In the genomic region with DNA sequence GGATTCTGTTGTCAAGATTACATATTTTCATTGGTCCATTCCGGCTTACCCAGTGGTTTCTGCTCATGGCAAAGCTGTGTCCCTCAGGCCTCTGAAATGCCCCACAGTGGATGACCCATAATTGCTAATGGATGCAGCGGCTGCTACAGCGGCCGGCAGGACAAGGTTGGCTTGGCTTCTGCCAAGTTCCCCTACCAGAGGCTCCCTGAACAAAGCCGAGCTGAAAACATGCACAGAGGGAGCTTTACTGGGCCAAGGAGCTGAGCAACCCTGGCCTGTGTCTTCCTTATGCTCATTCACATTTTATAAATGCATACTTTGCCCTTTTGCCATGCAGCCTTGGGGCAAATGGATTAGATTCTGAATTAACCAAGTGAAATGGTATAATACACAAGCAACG, we compare ENCODE assay signal across 20 cellular contexts.
"Had no signal": no experiment of that assay in that cellular context is flagged by ENCODE, and none has a peak within 500 bp of the region (broad histone marks: within the 10 kb centered on the region; RNA-seq: fewer than 3 reads in every experiment).

No MANE protein-coding gene starts in this region.

- FAIRE-seq: RCC 7860 had no signal

- H3K27ac ChIP-seq: SJSA1 had no signal

- DNase-seq: KBM-7, MG63, NCI-H1092, NCI-H1105 treated with DMSO at 0.1 percent for 48 hours, NCI-H1417 treated with DMSO at 0.1 percent for 48 hours, NCI-H146, NCI-H1694 treated with DMSO at 0.1 percent for 48 hours, NCI-H1930, NCI-H2081, NCI-H2107, NCI-H2227 treated with DMSO at 0.1 percent for 48 hours, NCI-H524, NCI-H69, NCI-H774, Right ventricle myocardium superior, RPMI8226, SIG-M5, SK-N-SH had no signal
